ENCODE assay signal across 2 cellular contexts in genomic region chr2:204360218-204361007, GRCh38.
A peak's percentile ranks its signal among the peaks of the same experiment; 100 is the strongest.
TF ChIP-seq lines count a peak whose summit lies in the region.

No MANE protein-coding gene starts in this region.

TF ChIP-seq in HepG2, 621 proteins besides CTCF, POLR2A, EP300 and RAD21:
- TF ChIP-seq SRF (IDR thresholded peaks at IDR 0.05; ENCODE audit: low read depth, low read length) (peak; percentile 90), ZNF7 (CRISPR knock-in tag; IDR thresholded peaks at IDR 0.05) (no peak), ZNF878 (CRISPR knock-in tag; IDR thresholded peaks at IDR 0.05) (0 out of 2 replicates have a peak, but pooled peaks have one; percentile 20), USF2 (IDR thresholded peaks at IDR 0.05; ENCODE audit: low read depth, low read length) (no peak), USF2 (CRISPR knock-in tag; IDR thresholded peaks at IDR 0.05; ENCODE audit: borderline replicate concordance) (peak; percentile 46; the same call in 1 of the 2 replicates), HNF4A (CRISPR knock-in tag; IDR thresholded peaks at IDR 0.05) (peak; percentile 56), PHF8 (CRISPR knock-in tag; IDR thresholded peaks at IDR 0.05) (no peak), ZNF629 (CRISPR knock-in tag; conservative IDR thresholded peaks at IDR 0.05) (peak; percentile 89), MED1 (CRISPR knock-in tag; IDR thresholded peaks at IDR 0.05) (peak; percentile 31; the same call in 1 of the 2 replicates), ZNF10 (CRISPR knock-in tag; IDR thresholded peaks at IDR 0.05; ENCODE audit: borderline replicate concordance, low read depth) (no peak)
- TF ChIP-seq, protein P1, sequence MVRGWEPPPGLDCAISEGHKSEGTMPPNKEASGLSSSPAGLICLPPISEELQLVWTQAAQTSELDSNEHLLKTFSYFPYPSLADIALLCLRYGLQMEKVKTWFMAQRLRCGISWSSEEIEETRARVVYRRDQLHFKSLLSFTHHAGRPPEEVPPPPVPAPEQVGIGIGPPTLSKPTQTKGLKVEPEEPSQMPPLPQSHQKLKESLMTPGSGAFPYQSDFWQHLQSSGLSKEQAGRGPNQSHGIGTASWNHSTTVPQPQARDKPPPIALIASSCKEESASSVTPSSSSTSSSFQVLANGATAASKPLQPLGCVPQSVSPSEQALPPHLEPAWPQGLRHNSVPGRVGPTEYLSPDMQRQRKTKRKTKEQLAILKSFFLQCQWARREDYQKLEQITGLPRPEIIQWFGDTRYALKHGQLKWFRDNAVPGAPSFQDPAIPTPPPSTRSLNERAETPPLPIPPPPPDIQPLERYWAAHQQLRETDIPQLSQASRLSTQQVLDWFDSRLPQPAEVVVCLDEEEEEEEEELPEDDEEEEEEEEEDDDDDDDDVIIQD (CRISPR knock-in tag; IDR thresholded peaks at IDR 0.05; ENCODE audit: low read depth), result peak; percentile 43; the same call in 1 of the 2 replicates

TF ChIP-seq in K562, 482 proteins besides CTCF, POLR2A, EP300 and RAD21:
- TF ChIP-seq SRF (CRISPR knock-in tag; IDR thresholded peaks at IDR 0.05) (0 out of 4 replicates have a peak, but pooled peaks of 1 of the 2 experiments have one; percentile 32), ZFPM2 (CRISPR knock-in tag; IDR thresholded peaks at IDR 0.05) (no peak), ZNF316 (IDR thresholded peaks at IDR 0.05) (no peak)
TF ChIP-seq in K562: peak in this region for 1.
